13 cellular contexts compared by ENCODE assay signal in genomic region chr2:120182019-120182560, GRCh38. TPM values are rescaled to one million over a fixed set of nuclear protein-coding genes. Genes with fewer than 3 reads are reported as not detected.
DNase-seq lines count a peak whose midpoint lies in the region; ATAC-seq, FAIRE-seq and TF ChIP-seq lines count a peak whose summit lies in the region.
"Had no signal": no experiment of that assay in that cellular context is flagged by ENCODE, and none has a peak within 500 bp of the region (broad histone marks: within the 10 kb centered on the region; RNA-seq: fewer than 3 reads in every experiment).

No MANE protein-coding gene starts in this region.

- no peaks in the 10 kb centered on the region for H3K9me3 ChIP-seq in DND-41 (ENCODE audit: insufficient read depth, low read length, severe bottlenecking)
- no peaks in the 10 kb centered on the region for H3K9me3 ChIP-seq in naive thymus-derived CD4-positive, alpha-beta T cell (ENCODE audit: control insufficient read depth in 2 of 3, low read length in 3 of 3)
- H3K9me3 ChIP-seq: HAP-1, right atrium auricular region had no signal

- ATAC-seq in DND-41 (ENCODE audit: insufficient read depth, low read depth) (no peak), GM23338 (no peak; the same call in 2 of the 3 replicates), GM21717 (IDR thresholded peaks at IDR 0.05; ENCODE audit: unreplicated experiment) (no peak)
- no peak for ATAC-seq in activated CD8-positive, alpha-beta T cell treated with anti-CD3 and anti-CD28 coated beads, Interleukin-2, amount 10 ng/mL, durations not matched to agents 7 days and 5 days
- ATAC-seq in naive thymus-derived CD4-positive, alpha-beta T cell, result no peak
- ATAC-seq: esophagus mucosa had no signal

- H3K4me3 ChIP-seq in DND-41 (ENCODE audit: low read depth in 1 of 2, low read length in 2 of 2) (no peak overlapping the region), GM23338 (no peak overlapping the region)
- no peak overlapping the region for H3K4me3 ChIP-seq in naive thymus-derived CD4-positive, alpha-beta T cell (ENCODE audit: low read length)
- H3K4me3 ChIP-seq: coronary artery, HAP-1, right atrium auricular region had no signal

- H3K9ac ChIP-seq in DND-41 (ENCODE audit: low read depth, low read length), result no peak overlapping the region

- TF ChIP-seq CTCF in DND-41 (IDR thresholded peaks at IDR 0.05; ENCODE audit: borderline replicate concordance, extremely low read depth, low read length, poor library complexity, severe bottlenecking) (peak; percentile 21), GM23338 (conservative IDR thresholded peaks at IDR 0.05; ENCODE audit: low read depth in 2 of 2) (peak; percentile 30 to 43; a peak in 3 of 4 replicates)

- no peak overlapping the region for H3K27ac Mint-ChIP-seq in GM23338
- H3K27ac Mint-ChIP-seq in activated CD8-positive, alpha-beta T cell treated with anti-CD3 and anti-CD28 coated beads, Interleukin-2, amount 10 ng/mL, durations not matched to agents 7 days and 5 days, result peak overlapping the region; percentile 75
- peak overlapping the region; percentile 55 to 92 (median 86) for H3K27ac Mint-ChIP-seq in naive thymus-derived CD4-positive, alpha-beta T cell

- no peak overlapping the region; the same call in 2 of the 3 replicates for H3K4me3 Mint-ChIP-seq in GM23338
- H3K4me3 Mint-ChIP-seq in activated CD8-positive, alpha-beta T cell treated with anti-CD3 and anti-CD28 coated beads, Interleukin-2, amount 10 ng/mL, durations not matched to agents 7 days and 5 days, result peak overlapping the region; percentile 11
- H3K4me3 Mint-ChIP-seq in naive thymus-derived CD4-positive, alpha-beta T cell, result peak overlapping the region; percentile 71 to 88 (median 78)

- peaks cover 12% of the 10 kb centered on the region; the same call in 2 of the 3 replicates for H3K4me1 Mint-ChIP-seq in GM23338
- peaks cover 57% of the 10 kb centered on the region for H3K4me1 Mint-ChIP-seq in activated CD8-positive, alpha-beta T cell treated with anti-CD3 and anti-CD28 coated beads, Interleukin-2, amount 10 ng/mL, durations not matched to agents 7 days and 5 days (ENCODE audit: low read depth)
- peaks cover 24 to 64% (median 57%) of the 10 kb centered on the region in 7 donors for H3K4me1 Mint-ChIP-seq in naive thymus-derived CD4-positive, alpha-beta T cell

- H3K79me2 ChIP-seq in DND-41 (ENCODE audit: insufficient read depth, low read length), result no peaks in the 10 kb centered on the region
- H3K79me2 ChIP-seq in GM23338 (replicated peaks; ENCODE audit: insufficient read depth), result no peaks in the 10 kb centered on the region

- in situ Hi-C loops in ACHN (cut with HindIII; ENCODE audit: low pct_ligation_motif_present, low pct_unique_long_range_greater_than_20kb, low sequenced_read_pairs), result no loop called here

- no peaks in the 10 kb centered on the region for H3F3A ChIP-seq in GM23338 (replicated peaks; ENCODE audit: low read depth)

- H3K27me3 Mint-ChIP-seq in GM23338 (ENCODE audit: insufficient read depth, low read depth, poor library complexity), result peaks cover 6% of the 10 kb centered on the region
- no peaks in the 10 kb centered on the region for H3K27me3 Mint-ChIP-seq in activated CD8-positive, alpha-beta T cell treated with anti-CD3 and anti-CD28 coated beads, Interleukin-2, amount 10 ng/mL, durations not matched to agents 7 days and 5 days (ENCODE audit: low read depth)
- H3K27me3 Mint-ChIP-seq in naive thymus-derived CD4-positive, alpha-beta T cell, result peaks cover 0 to 5% (median 0%) of the 10 kb centered on the region in 5 donors

- H3K4me1 ChIP-seq in DND-41 (ENCODE audit: insufficient read depth, low read length) (peaks cover 10% of the 10 kb centered on the region), GM23338 (ENCODE audit: insufficient read depth) (no peaks in the 10 kb centered on the region; the same call in 1 of the 2 replicates)
- peaks cover 17 to 50% of the 10 kb centered on the region in 2 donors for H3K4me1 ChIP-seq in naive thymus-derived CD4-positive, alpha-beta T cell (ENCODE audit: control insufficient read depth in 2 of 2, insufficient read depth in 2 of 2, low read length in 2 of 2)
- H3K4me1 ChIP-seq: HAP-1, right atrium auricular region had no signal

- no peaks in the 10 kb centered on the region for H3K27me3 ChIP-seq in DND-41 (ENCODE audit: insufficient read depth, low read length, poor library complexity)
- no peaks in the 10 kb centered on the region for H3K27me3 ChIP-seq in GM23338 (ENCODE audit: insufficient read depth)
- no peaks in the 10 kb centered on the region for H3K27me3 ChIP-seq in naive thymus-derived CD4-positive, alpha-beta T cell (ENCODE audit: control insufficient read depth in 2 of 2, insufficient read depth in 2 of 2, low read length in 2 of 2)
- H3K27me3 ChIP-seq: right atrium auricular region had no signal

- H3K36me3 ChIP-seq in DND-41 (ENCODE audit: insufficient read depth, low read length), result 0 out of 2 replicates have a peak, but pooled peaks cover 8% of the 10 kb centered on the region
- H3K36me3 ChIP-seq in GM23338 (ENCODE audit: insufficient read depth), result no peaks in the 10 kb centered on the region
- H3K36me3 ChIP-seq in naive thymus-derived CD4-positive, alpha-beta T cell (ENCODE audit: control insufficient read depth in 2 of 3, insufficient read depth in 3 of 3, low read length in 3 of 3), result no peaks in the 10 kb centered on the region
- H3K36me3 ChIP-seq: HAP-1, right atrium auricular region had no signal

- no peak for FAIRE-seq in urothelium cell line (lab: Jason Lieb, UNC)

- no peak overlapping the region for H2AFZ ChIP-seq in DND-41 (ENCODE audit: low read depth, low read length)
- H2AFZ ChIP-seq in GM23338, result no peak overlapping the region

- H3K36me3 Mint-ChIP-seq in GM23338 (ENCODE audit: low read depth), result no peaks in the 10 kb centered on the region
- peaks cover 28% of the 10 kb centered on the region for H3K36me3 Mint-ChIP-seq in activated CD8-positive, alpha-beta T cell treated with anti-CD3 and anti-CD28 coated beads, Interleukin-2, amount 10 ng/mL, durations not matched to agents 7 days and 5 days (ENCODE audit: low read depth)
- H3K36me3 Mint-ChIP-seq in naive thymus-derived CD4-positive, alpha-beta T cell, result peaks cover 5 to 21% (median 15%) of the 10 kb centered on the region in 5 donors

- no peak overlapping the region for H3K27ac ChIP-seq in DND-41 (ENCODE audit: low read length)
- H3K27ac ChIP-seq in GM23338 (ENCODE audit: low read depth), result no peak overlapping the region
- peak overlapping the region; percentile 3 for H3K27ac ChIP-seq in naive thymus-derived CD4-positive, alpha-beta T cell (ENCODE audit: low read depth, low read length)
- H3K27ac ChIP-seq: coronary artery, right atrium auricular region had no signal

- no peaks in the 10 kb centered on the region for H3K9me2 ChIP-seq in GM23338 (ENCODE audit: insufficient read depth)

- intact Hi-C loops in naive thymus-derived CD4-positive, alpha-beta T cell (cut with micrococcal nuclease), result no loop called here

- POLR2A ChIA-PET in activated CD8-positive, alpha-beta T cell treated with anti-CD3 and anti-CD28 coated beads, Interleukin-2, amount 10 ng/mL, durations not matched to agents 7 days and 5 days (lab: Charles Lee), result no interaction called here
- POLR2A ChIA-PET in naive thymus-derived CD4-positive, alpha-beta T cell (lab: Charles Lee), result interaction anchor here (0.6 to 2.6 kb wide), 5 partner anchors 10 to 503 kb away, joined by 3 to 8 read pairs (median 5); partner anchors contain the start of genes TMEM177 and TMEM185B

- CTCF ChIA-PET in activated CD8-positive, alpha-beta T cell treated with anti-CD3 and anti-CD28 coated beads, Interleukin-2, amount 10 ng/mL, durations not matched to agents 7 days and 5 days (lab: Charles Lee), result interaction anchor here (0.6 to 2.0 kb wide), 3 partner anchors 45 to 479 kb away, joined by 3 to 8 read pairs (median 4); no protein-coding TSS in a partner anchor
- CTCF ChIA-PET in naive thymus-derived CD4-positive, alpha-beta T cell (lab: Charles Lee), result interaction anchor here (0.8 kb wide), 1 partner anchor 13 kb away, joined by 3 read pairs; no protein-coding TSS in a partner anchor

- H4K20me1 ChIP-seq in DND-41 (ENCODE audit: insufficient read depth, low read length) (no peaks in the 10 kb centered on the region), GM23338 (replicated peaks; ENCODE audit: insufficient read depth) (no peaks in the 10 kb centered on the region)

- H3K9me3 Mint-ChIP-seq in GM23338, result peaks cover 3% of the 10 kb centered on the region; the same call in 1 of the 3 replicates
- H3K9me3 Mint-ChIP-seq in activated CD8-positive, alpha-beta T cell treated with anti-CD3 and anti-CD28 coated beads, Interleukin-2, amount 10 ng/mL, durations not matched to agents 7 days and 5 days (ENCODE audit: insufficient read depth), result no peaks in the 10 kb centered on the region
- H3K9me3 Mint-ChIP-seq in naive thymus-derived CD4-positive, alpha-beta T cell, result peaks cover 0 to 8% (median 0%) of the 10 kb centered on the region in 11 donors

- H3K4me2 ChIP-seq in DND-41 (ENCODE audit: insufficient read depth, low read length) (no peak overlapping the region), GM23338 (no peak overlapping the region)

- no peak for DNase-seq in DND-41
- DNase-seq in GM23338 (ENCODE audit: low spot score), result no peak
- DNase-seq in activated CD8-positive, alpha-beta T cell treated with anti-CD3 and anti-CD28 coated beads, Interleukin-2, amount 10 ng/mL, durations not matched to agents 7 days and 5 days, result no peak
- DNase-seq in naive thymus-derived CD4-positive, alpha-beta T cell, result peak in 1 of 9 donors; percentile 11
- no peak for DNase-seq in ACHN
- DNase-seq in urothelium cell line (ENCODE audit: low spot score), result no peak
- DNase-seq: NCI-H2029 treated with DMSO at 0.1 percent for 48 hours; stimulated activated CD4-positive, alpha-beta T cell treated with anti-CD3 and anti-CD28 coated beads, Interleukin-4, amount 100 ng/mL, for 1 hour had no signal

TF ChIP-seq in GM23338, 12 proteins besides CTCF, POLR2A, EP300 and RAD21 (continues in another document):
- no peak for TF ChIP-seq CREB1 (CRISPR knock-in tag; IDR thresholded peaks at IDR 0.05; ENCODE audit: low read depth)
- TF ChIP-seq EZH2 (IDR thresholded peaks at IDR 0.05; ENCODE audit: low read depth, unreplicated experiment), result no peak

RNA-seq across cellular contexts. Expression of gene TMEM185B, which starts 41.1 kb away (rescaled TPM):
- 15.2 and 24.4 TPM in 2 replicates for total RNA-seq in GM23338 (2014; rRNA removed; shearing (Covaris generic))
- 3.9 and 6.1 TPM in 2 replicates for polyA plus RNA-seq in GM23338 (2016; fragmentation: Nextera tagmentation; extraction: Ambion mirVana)
- 10 to 100 TPM; 25.6 to 25.8 TPM for total RNA-seq in activated CD8-positive, alpha-beta T cell treated with anti-CD3 and anti-CD28 coated beads, Interleukin-2, amount 10 ng/mL, durations not matched to agents 7 days and 5 days
- total RNA-seq in naive thymus-derived CD4-positive, alpha-beta T cell, result 10 to 100 TPM; 14.9 to 36.8 (median 19.5) TPM
- polyA plus RNA-seq in naive thymus-derived CD4-positive, alpha-beta T cell, result 10 to 100 TPM; 17.9 to 19.6 TPM
